Comparison of ENCODE assay signal across 23 cellular contexts in the genomic region with DNA sequence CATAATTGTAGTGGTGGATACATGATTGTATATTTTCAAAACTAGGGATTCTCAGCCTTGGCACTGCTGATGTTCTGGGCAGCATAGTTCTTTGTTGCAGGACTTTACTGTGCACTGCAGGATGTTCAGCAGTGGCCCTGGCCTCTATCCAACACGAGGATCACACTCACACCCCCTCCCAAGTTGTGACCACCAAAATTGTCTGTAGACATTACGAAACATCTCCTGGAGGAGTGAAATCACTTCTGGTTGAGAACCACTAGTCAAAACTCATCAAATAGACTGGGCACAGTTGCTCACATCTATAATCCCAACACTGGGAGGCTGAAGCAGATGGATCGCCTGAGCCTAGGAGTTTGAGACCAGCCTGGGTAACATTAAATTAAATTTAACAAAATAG.
DNase-seq lines count a peak whose midpoint lies in the region; ATAC-seq, FAIRE-seq and TF ChIP-seq lines count a peak whose summit lies in the region.
"Had no signal": no experiment of that assay in that cellular context is flagged by ENCODE, and none has a peak within 500 bp of the region (broad histone marks: within the 10 kb centered on the region; RNA-seq: fewer than 3 reads in every experiment).

No MANE protein-coding gene starts in this region.

- no peak overlapping the region for H3K23ac ChIP-seq in H1 (ENCODE audit: insufficient read length)

- H2AK5ac ChIP-seq in H1 (ENCODE audit: low read depth, low read length), result no peak overlapping the region

- no peak for TF ChIP-seq EP300 in H1 (IDR thresholded peaks at IDR 0.05; ENCODE audit: borderline replicate concordance in 1 of 2, low read depth in 2 of 2, low read length in 2 of 2)

- H2AFZ ChIP-seq in H1 (ENCODE audit: low read length), result no peak overlapping the region
- H2AFZ ChIP-seq: GM23338 had no signal

- no peak overlapping the region for H3K27ac ChIP-seq in H1 (ENCODE audit: low read depth, low read length)
- no peak overlapping the region for H3K27ac ChIP-seq in vagina
- H3K27ac ChIP-seq: HL-60 had no signal

- no peaks in the 10 kb centered on the region for H3K36me3 ChIP-seq in H1 (ENCODE audit: control insufficient read depth in 2 of 4, insufficient read depth in 4 of 4, low read length in 3 of 4)
- no peaks in the 10 kb centered on the region for H3K36me3 ChIP-seq in vagina
- H3K36me3 ChIP-seq in mucosa of descending colon (ENCODE audit: low read depth), result no peaks in the 10 kb centered on the region
- H3K36me3 ChIP-seq: BE2C had no signal

- no peak overlapping the region for H2BK15ac ChIP-seq in H1 (ENCODE audit: low read length)

- no peak for TF ChIP-seq CTCF in natural killer cell (IDR thresholded peaks at IDR 0.05)
- no peak for TF ChIP-seq CTCF in NB4 (IDR thresholded peaks at IDR 0.05; ENCODE audit: low read depth, low read length)
- no peak for TF ChIP-seq CTCF in H1 (IDR thresholded peaks at IDR 0.05; ENCODE audit: control extremely low read depth in 1 of 3, insufficient read depth in 1 of 3, low read depth in 1 of 3, low read length in 3 of 3)
- no peak for TF ChIP-seq CTCF in vagina (IDR thresholded peaks at IDR 0.05)
- TF ChIP-seq CTCF in mucosa of descending colon (IDR thresholded peaks at IDR 0.05), result no peak

- CTCF ChIA-PET in H1 (lab: Charles Lee; ENCODE audit: partially characterized antibody), result interaction anchor here (1.2 kb wide), 1 partner anchor 137 kb away, joined by 4 read pairs; no protein-coding TSS in a partner anchor

- H3K4me3 Mint-ChIP-seq in natural killer cell treated with Interleukin-12 subunit alpha and Interleukin-12 subunit beta and Interleukin-15 and Interleukin-18, amount 100 ng/mL, for 72 hours, result no peak overlapping the region
- no peak overlapping the region for H3K4me3 Mint-ChIP-seq in natural killer cell
- H3K4me3 Mint-ChIP-seq: CD4-positive, CD25-positive, alpha-beta regulatory T cell; CD8-positive, alpha-beta memory T cell; GM23338; HFFc6 had no signal

- no peaks in the 10 kb centered on the region for H3K23me2 ChIP-seq in H1 (ENCODE audit: low read depth, low read length)

- H3K4ac ChIP-seq in H1 (replicated peaks; ENCODE audit: insufficient read length, low read depth, low read length), result no peak overlapping the region

- no peak for FAIRE-seq in H1 (lab: Jason Lieb, UNC)
- FAIRE-seq: D721Med, GM12892, GM18507 had no signal

- no peaks in the 10 kb centered on the region for H3K79me2 ChIP-seq in H1 (ENCODE audit: control insufficient read depth in 1 of 2, insufficient read depth in 2 of 2, low read length in 2 of 2)

- WGBS in H1 (ENCODE audit: extremely low coverage in 1 of 2, insufficient coverage in 1 of 2, insufficient read length in 1 of 2, insufficient replicate concordance in 2 of 2, low coverage in 1 of 2, low lambda C conversion rate in 2 of 2, missing lambda C conversion rate in 1 of 2), 2 experiments, result 90% methylated on average over 3 of the region's 3 CpGs; no CpG with 5 or more reads in 1 of the 2 experiments

- ATAC-seq in natural killer cell treated with Interleukin-12 subunit alpha and Interleukin-12 subunit beta and Interleukin-15 and Interleukin-18, amount 100 ng/mL, for 72 hours, result peak; percentile 62 to 74
- no peak for ATAC-seq in natural killer cell
- ATAC-seq in mucosa of descending colon, result no peak
- ATAC-seq: GM23338, HCT116 had no signal

- no peak overlapping the region for H3K9ac ChIP-seq in H1 (replicated peaks in 1 of 4; ENCODE audit: extremely low read depth in 1 of 4, low read depth in 3 of 4, low read length in 3 of 4)

- intact Hi-C loops in natural killer cell (cut with micrococcal nuclease), result no loop called here
- intact Hi-C loops in vagina (cut with DNase I), result no loop called here
- intact Hi-C loops in posterior vena cava (cut with DNase I), result no loop called here
- intact Hi-C loops in mucosa of descending colon (cut with DNase I, micrococcal nuclease), result no loop called here

- TF ChIP-seq RAD21 in H1 (IDR thresholded peaks at IDR 0.05 in 1 of 2, conservative IDR thresholded peaks at IDR 0.05 in 1 of 2; ENCODE audit: low read depth in 2 of 2, low read length in 2 of 2), result no peak

- H3K36me3 Mint-ChIP-seq in natural killer cell treated with Interleukin-12 subunit alpha and Interleukin-12 subunit beta and Interleukin-15 and Interleukin-18, amount 100 ng/mL, for 72 hours, result no peaks in the 10 kb centered on the region
- H3K36me3 Mint-ChIP-seq in natural killer cell, result no peaks in the 10 kb centered on the region
- H3K36me3 Mint-ChIP-seq: CD4-positive, CD25-positive, alpha-beta regulatory T cell had no signal

- H3K4me3 ChIP-seq in NB4 (ENCODE audit: low read depth, low read length) (no peak overlapping the region), H1 (ENCODE audit: extremely low read depth in 1 of 4, insufficient read depth in 2 of 4, low read depth in 3 of 4, low read length in 4 of 4) (no peak overlapping the region), vagina (no peak overlapping the region), mucosa of descending colon (no peak overlapping the region)
- H3K4me3 ChIP-seq: GM23338 had no signal

- no peak for TF ChIP-seq POLR2A in NB4 (IDR thresholded peaks at IDR 0.05; ENCODE audit: extremely low read depth, insufficient read length)
- TF ChIP-seq POLR2A in H1 (IDR thresholded peaks at IDR 0.05; ENCODE audit: control extremely low read depth in 1 of 2, low read depth in 2 of 2, low read length in 2 of 2), result no peak
- TF ChIP-seq POLR2A in vagina (IDR thresholded peaks at IDR 0.05), result no peak

- POLR2A ChIA-PET in H1 (lab: Charles Lee; ENCODE audit: partially characterized antibody), result no interaction called here

- peak overlapping the region; percentile 77; the same call in 1 of the 2 replicates for H2BK20ac ChIP-seq in H1 (ENCODE audit: low read length)

- H3K9me3 ChIP-seq in H1 (ENCODE audit: insufficient read depth in 2 of 2, low read depth in 1 of 2, low read length in 1 of 2) (peaks cover 0 to 3% of the 10 kb centered on the region in 2 experiments; a peak in 1 of 4 replicates), vagina (no peaks in the 10 kb centered on the region), mucosa of descending colon (no peaks in the 10 kb centered on the region)
- H3K9me3 ChIP-seq: BE2C had no signal

- no peak overlapping the region for H4K5ac ChIP-seq in H1 (ENCODE audit: insufficient read length, low read depth, low read length)

- H3K9me3 Mint-ChIP-seq in natural killer cell treated with Interleukin-12 subunit alpha and Interleukin-12 subunit beta and Interleukin-15 and Interleukin-18, amount 100 ng/mL, for 72 hours, result no peaks in the 10 kb centered on the region
- no peaks in the 10 kb centered on the region for H3K9me3 Mint-ChIP-seq in natural killer cell

- peaks cover 12% of the 10 kb centered on the region in 2 donors for H3K27me3 Mint-ChIP-seq in natural killer cell treated with Interleukin-12 subunit alpha and Interleukin-12 subunit beta and Interleukin-15 and Interleukin-18, amount 100 ng/mL, for 72 hours
- H3K27me3 Mint-ChIP-seq in natural killer cell (ENCODE audit: low read depth in 2 of 2), result peaks cover 12 to 17% of the 10 kb centered on the region in 2 donors

- H3K79me1 ChIP-seq in H1 (ENCODE audit: low read depth, low read length), result no peaks in the 10 kb centered on the region

- no peak overlapping the region; the same call in 1 of the 2 replicates for H2BK12ac ChIP-seq in H1 (ENCODE audit: low read depth, low read length)

- no peak overlapping the region for H4K91ac ChIP-seq in H1 (replicated peaks; ENCODE audit: insufficient read length, low read length)

- no peak overlapping the region for H3K4me2 ChIP-seq in H1 (ENCODE audit: insufficient read depth in 1 of 2, low read depth in 2 of 2, low read length in 2 of 2)
- H3K4me2 ChIP-seq: GM23338 had no signal

- no peaks in the 10 kb centered on the region for H4K20me1 ChIP-seq in H1 (replicated peaks in 1 of 2; ENCODE audit: control insufficient read depth in 1 of 2, insufficient read depth in 2 of 2, low read length in 2 of 2)

- H3K14ac ChIP-seq in H1 (ENCODE audit: insufficient read length), result no peak overlapping the region

- H3K4me1 ChIP-seq in H1 (replicated peaks in 1 of 4; ENCODE audit: control insufficient read depth in 3 of 4, insufficient read depth in 4 of 4, low read length in 3 of 4), result peaks cover 3 to 13% (median 12%) of the 10 kb centered on the region in 4 experiments
- no peaks in the 10 kb centered on the region for H3K4me1 ChIP-seq in vagina
- no peaks in the 10 kb centered on the region for H3K4me1 ChIP-seq in mucosa of descending colon (ENCODE audit: low read depth)
- H3K4me1 ChIP-seq: BE2C had no signal

- H3K4me1 Mint-ChIP-seq in natural killer cell treated with Interleukin-12 subunit alpha and Interleukin-12 subunit beta and Interleukin-15 and Interleukin-18, amount 100 ng/mL, for 72 hours (ENCODE audit: low read depth in 2 of 2), result peaks cover under 1 to 11% of the 10 kb centered on the region in 2 donors
- peaks cover 0 to under 1% of the 10 kb centered on the region in 2 donors for H3K4me1 Mint-ChIP-seq in natural killer cell
- H3K4me1 Mint-ChIP-seq: CD4-positive, CD25-positive, alpha-beta regulatory T cell; CD8-positive, alpha-beta memory T cell had no signal

- H3K27me3 ChIP-seq in H1 (replicated peaks in 1 of 4; ENCODE audit: control insufficient read depth in 3 of 4, extremely low read depth in 1 of 4, insufficient read depth in 3 of 4, low read length in 3 of 4), result no peaks in the 10 kb centered on the region
- H3K27me3 ChIP-seq in vagina, result no peaks in the 10 kb centered on the region

- no peak overlapping the region for H2BK120ac ChIP-seq in H1 (replicated peaks; ENCODE audit: low read depth, low read length)

- no peak overlapping the region for H3K56ac ChIP-seq in H1 (replicated peaks; ENCODE audit: insufficient read length, low read depth, low read length)

- DNase-seq in natural killer cell treated with Interleukin-12 subunit alpha and Interleukin-12 subunit beta and Interleukin-15 and Interleukin-18, amount 100 ng/mL, for 72 hours (ENCODE audit: low spot score), result no peak
- no peak for DNase-seq in natural killer cell
- DNase-seq in NB4 (ENCODE audit: low read depth), result peak; percentile 65
- DNase-seq in H1 (ENCODE audit: low read depth in 1 of 2, low spot score in 2 of 2), result no peak
- DNase-seq in vagina (ENCODE audit: extremely low spot score in 2 of 2), result peak; percentile 31 to 44
- no peak for DNase-seq in posterior vena cava (ENCODE audit: low spot score)
- no peak for DNase-seq in SW 1271 (lab: John Stamatoyannopoulos, UW)
- no peak for DNase-seq in mucosa of descending colon
- DNase-seq: ACHN; BE2C; C1 segment of cervical spinal cord; CD4-positive, CD25-positive, alpha-beta regulatory T cell; CD8-positive, alpha-beta memory T cell; COR-L47; GDM1; H7; HFFc6 had no signal

- no peak overlapping the region for H3K27ac Mint-ChIP-seq in natural killer cell treated with Interleukin-12 subunit alpha and Interleukin-12 subunit beta and Interleukin-15 and Interleukin-18, amount 100 ng/mL, for 72 hours
- H3K27ac Mint-ChIP-seq in natural killer cell, result no peak overlapping the region
- H3K27ac Mint-ChIP-seq: CD4-positive, CD25-positive, alpha-beta regulatory T cell; CD8-positive, alpha-beta memory T cell; GM23338; HFFc6 had no signal

- no peak overlapping the region for H2BK5ac ChIP-seq in H1 (ENCODE audit: low read depth, low read length)

- H4K8ac ChIP-seq in H1 (ENCODE audit: extremely low read depth, insufficient read depth, low read length), result no peak overlapping the region

- no peak overlapping the region for H3K18ac ChIP-seq in H1 (ENCODE audit: extremely low read depth, low read length)

TF ChIP-seq in H1, 55 proteins besides CTCF, POLR2A, EP300 and RAD21 (continues in another document):
- no peak for TF ChIP-seq NANOG (IDR thresholded peaks at IDR 0.05; ENCODE audit: insufficient read depth, low read depth, low read length, poor library complexity, severe bottlenecking)

Comparison
In these comparisons a context has a peak if more than half of its experiments do, and no peak if none do; other contexts are left out.
1. ATAC-seq: peak in natural killer cell treated with Interleukin-12 subunit alpha and Interleukin-12 subunit beta and Interleukin-15 and Interleukin-18, amount 100 ng/mL, for 72 hours (2 of 2); none in natural killer cell (0 of 3) and mucosa of descending colon (single experiment).
2. DNase-seq: peak in NB4 (single experiment) and vagina (2 of 2); none in natural killer cell treated with Interleukin-12 subunit alpha and Interleukin-12 subunit beta and Interleukin-15 and Interleukin-18, amount 100 ng/mL, for 72 hours (single experiment), natural killer cell (single experiment), H1 (0 of 2), posterior vena cava (single experiment), SW 1271 (0 of 2) and mucosa of descending colon (0 of 3).